In genomic region chr11:121687961-121688566, GRCh38 we compare ENCODE assay signal across 11 cellular contexts.
A peak's percentile ranks its signal among the peaks of the same experiment; 100 is the strongest.
DNase-seq lines count a peak whose midpoint lies in the region; ATAC-seq and TF ChIP-seq lines count a peak whose summit lies in the region.
"Had no signal": no experiment of that assay in that cellular context is flagged by ENCODE, and none has a peak within 500 bp of the region (broad histone marks: within the 10 kb centered on the region; RNA-seq: fewer than 3 reads in every experiment).

No MANE protein-coding gene starts in this region.

- no peak for TF ChIP-seq CTCF in neural progenitor cell (IDR thresholded peaks at IDR 0.05)

- no peak for ATAC-seq in GM21360 (IDR thresholded peaks at IDR 0.05; ENCODE audit: unreplicated experiment)
- no peak for ATAC-seq in stimulated activated naive CD8-positive, alpha-beta T cell treated with anti-CD3 and anti-CD28 coated beads, Interleukin-15, amount 100 ng/mL, for 72 hours

- no peaks in the 10 kb centered on the region for H3K36me3 ChIP-seq in neural progenitor cell

- peak overlapping the region; percentile 18 for H3K27ac Mint-ChIP-seq in neural progenitor cell
- no peak overlapping the region for H3K27ac Mint-ChIP-seq in stimulated activated naive CD8-positive, alpha-beta T cell treated with anti-CD3 and anti-CD28 coated beads, Interleukin-15, amount 100 ng/mL, for 72 hours
- H3K27ac Mint-ChIP-seq: activated naive CD4-positive, alpha-beta T cell treated with anti-CD3 and anti-CD28 coated beads, Interleukin-2, amount 50 U/mL, for 24 hours had no signal

- DNase-seq in ELF-1 (ENCODE audit: low read depth, low spot score) = peak; percentile 55
- peak; percentile 64 for DNase-seq in LHCN-M2 (ENCODE audit: low read depth)
- DNase-seq in brain pericyte (ENCODE audit: low read depth, low spot score) = peak; percentile 24
- peak; percentile 26 for DNase-seq in neural progenitor cell (ENCODE audit: low spot score)
- no peak for DNase-seq in SW480 (ENCODE audit: low spot score)
- no peak for DNase-seq in NCI-H2171 treated with DMSO at 0.1 percent for 48 hours (lab: John Stamatoyannopoulos, UW)
- no peak for DNase-seq in stimulated activated naive CD8-positive, alpha-beta T cell treated with anti-CD3 and anti-CD28 coated beads, Interleukin-15, amount 100 ng/mL, for 72 hours
- DNase-seq: erythroblast, OCI-M1 had no signal

- H3K27me3 ChIP-seq in neural progenitor cell = no peaks in the 10 kb centered on the region

- H3K9ac ChIP-seq in neural progenitor cell = no peak overlapping the region

- H3F3A ChIP-seq in neural progenitor cell (ENCODE audit: low read depth) = peaks cover 8% of the 10 kb centered on the region

- H3K4me1 Mint-ChIP-seq in neural progenitor cell = peaks cover 21% of the 10 kb centered on the region
- no peaks in the 10 kb centered on the region for H3K4me1 Mint-ChIP-seq in stimulated activated naive CD8-positive, alpha-beta T cell treated with anti-CD3 and anti-CD28 coated beads, Interleukin-15, amount 100 ng/mL, for 72 hours
- H3K4me1 Mint-ChIP-seq: activated naive CD4-positive, alpha-beta T cell treated with anti-CD3 and anti-CD28 coated beads, Interleukin-2, amount 50 U/mL, for 24 hours had no signal

- peaks cover 3% of the 10 kb centered on the region for H3K27me3 Mint-ChIP-seq in neural progenitor cell (ENCODE audit: insufficient read depth, low read depth)
- H3K27me3 Mint-ChIP-seq in stimulated activated naive CD8-positive, alpha-beta T cell treated with anti-CD3 and anti-CD28 coated beads, Interleukin-15, amount 100 ng/mL, for 72 hours = no peaks in the 10 kb centered on the region

- H3K79me2 ChIP-seq in neural progenitor cell (ENCODE audit: low read depth) = no peaks in the 10 kb centered on the region

- no peaks in the 10 kb centered on the region for H3K9me3 Mint-ChIP-seq in neural progenitor cell
- no peaks in the 10 kb centered on the region for H3K9me3 Mint-ChIP-seq in stimulated activated naive CD8-positive, alpha-beta T cell treated with anti-CD3 and anti-CD28 coated beads, Interleukin-15, amount 100 ng/mL, for 72 hours
- H3K9me3 Mint-ChIP-seq: activated naive CD4-positive, alpha-beta T cell treated with anti-CD3 and anti-CD28 coated beads, Interleukin-2, amount 50 U/mL, for 24 hours had no signal

- no peaks in the 10 kb centered on the region for H4K20me1 ChIP-seq in neural progenitor cell (ENCODE audit: low read depth)

- no peak overlapping the region for H3K27ac ChIP-seq in neural progenitor cell

- H3K4me1 ChIP-seq in neural progenitor cell = peaks cover 16% of the 10 kb centered on the region

- H3K36me3 Mint-ChIP-seq in neural progenitor cell = no peaks in the 10 kb centered on the region

- no peaks in the 10 kb centered on the region for H3K9me3 ChIP-seq in neural progenitor cell (ENCODE audit: low read depth)

- H2AFZ ChIP-seq in neural progenitor cell (replicated peaks) = no peak overlapping the region

- no peak overlapping the region for H3K4me2 ChIP-seq in neural progenitor cell

- no peak overlapping the region for H3K4me3 ChIP-seq in neural progenitor cell

- no peak overlapping the region for H3K4me3 Mint-ChIP-seq in neural progenitor cell
- H3K4me3 Mint-ChIP-seq in stimulated activated naive CD8-positive, alpha-beta T cell treated with anti-CD3 and anti-CD28 coated beads, Interleukin-15, amount 100 ng/mL, for 72 hours = no peak overlapping the region
- H3K4me3 Mint-ChIP-seq: activated naive CD4-positive, alpha-beta T cell treated with anti-CD3 and anti-CD28 coated beads, Interleukin-2, amount 50 U/mL, for 24 hours had no signal

Comparison
In these comparisons a context has a peak if more than half of its experiments do, and no peak if none do; other contexts are left out.
1. DNase-seq: peak in ELF-1 (single experiment), LHCN-M2 (single experiment), brain pericyte (single experiment) and neural progenitor cell (single experiment); none in SW480 (single experiment), NCI-H2171 treated with DMSO at 0.1 percent for 48 hours (single experiment) and stimulated activated naive CD8-positive, alpha-beta T cell treated with anti-CD3 and anti-CD28 coated beads, Interleukin-15, amount 100 ng/mL, for 72 hours (0 of 2).